Comparison of ENCODE assay signal across 4 cellular contexts in genomic region chr5:156634301-156634700, GRCh38.
A peak's percentile ranks its signal among the peaks of the same experiment; 100 is the strongest.
TF ChIP-seq lines count a peak whose summit lies in the region.

No MANE protein-coding gene starts in this region.

TF ChIP-seq in HepG2, 621 proteins besides CTCF, POLR2A, EP300 and RAD21 (continues in another document):
- TF ChIP-seq TERF1 (CRISPR knock-in tag; IDR thresholded peaks at IDR 0.05) (no peak), THAP9 (CRISPR knock-in tag; IDR thresholded peaks at IDR 0.05; ENCODE audit: borderline replicate concordance) (no peak)
- TF ChIP-seq, protein P1, sequence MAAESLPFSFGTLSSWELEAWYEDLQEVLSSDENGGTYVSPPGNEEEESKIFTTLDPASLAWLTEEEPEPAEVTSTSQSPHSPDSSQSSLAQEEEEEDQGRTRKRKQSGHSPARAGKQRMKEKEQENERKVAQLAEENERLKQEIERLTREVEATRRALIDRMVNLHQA (CRISPR knock-in tag; IDR thresholded peaks at IDR 0.05), result no peak

TF ChIP-seq in A549, 52 proteins besides CTCF, POLR2A, EP300 and RAD21:
- TF ChIP-seq HEYL (CRISPR knock-in tag; IDR thresholded peaks at IDR 0.05) (no peak), MAFK (IDR thresholded peaks at IDR 0.05; ENCODE audit: partially characterized antibody) (peak; percentile 59), ELK1 (IDR thresholded peaks at IDR 0.05; ENCODE audit: low read depth, low read length) (no peak), HES2 (IDR thresholded peaks at IDR 0.05) (no peak), CBX2 (IDR thresholded peaks at IDR 0.05; ENCODE audit: borderline replicate concordance, low read depth) (no peak)

TF ChIP-seq in IMR-90, 13 proteins besides CTCF, POLR2A, EP300 and RAD21:
- TF ChIP-seq MAFK (IDR thresholded peaks at IDR 0.05; ENCODE audit: low read depth, low read length) (0 out of 2 replicates have a peak, but pooled peaks have one; percentile 32), ELK1 (IDR thresholded peaks at IDR 0.05; ENCODE audit: borderline replicate concordance, low read depth, low read length) (no peak)

TF ChIP-seq in H1, 55 proteins besides CTCF, POLR2A, EP300 and RAD21:
- no peak for TF ChIP-seq JUN (IDR thresholded peaks at IDR 0.05; ENCODE audit: low read depth, low read length)
- no peak for TF ChIP-seq TAF7 (optimal IDR thresholded peaks at IDR 0.05; ENCODE audit: borderline replicate concordance, low read depth, low read length)
- no peak for TF ChIP-seq KDM5A (IDR thresholded peaks at IDR 0.05; ENCODE audit: low read length)
- no peak for TF ChIP-seq EGR1 (IDR thresholded peaks at IDR 0.05; ENCODE audit: borderline replicate concordance, low read depth, low read length)
- 0 out of 2 replicates have a peak, but pooled peaks have one; percentile 3 for TF ChIP-seq MAFK (IDR thresholded peaks at IDR 0.05; ENCODE audit: low read depth, low read length)
- no peak for TF ChIP-seq POU5F1 (IDR thresholded peaks at IDR 0.05; ENCODE audit: low read depth, low read length)
- TF ChIP-seq SIRT6 (IDR thresholded peaks at IDR 0.05; ENCODE audit: low read length), result no peak
TF ChIP-seq in H1: peak in this region for 1.
